8 cellular contexts compared by ENCODE assay signal in genomic region chr3:122681294-122682015, GRCh38. TPM values are rescaled to one million over a fixed set of nuclear protein-coding genes. Genes with fewer than 3 reads are reported as not detected.
A peak's percentile ranks its signal among the peaks of the same experiment; 100 is the strongest.
DNase-seq lines count a peak whose midpoint lies in the region; ATAC-seq and TF ChIP-seq lines count a peak whose summit lies in the region.

No MANE protein-coding gene starts in this region.

- H3K36me3 ChIP-seq in hepatocyte (replicated peaks; ENCODE audit: insufficient read depth, low read depth) = no peaks in the 10 kb centered on the region

- no peaks in the 10 kb centered on the region for H4K20me1 ChIP-seq in hepatocyte (ENCODE audit: insufficient read depth, poor library complexity, severe bottlenecking)

- H3K9me3 ChIP-seq in hepatocyte (ENCODE audit: low read depth) = no peaks in the 10 kb centered on the region

- peak overlapping the region; percentile 91 for H3K4me2 ChIP-seq in hepatocyte

- H3K4me1 Mint-ChIP-seq in activated T-cell treated with anti-CD3 and anti-CD28 coated beads, Interleukin-2, amount 50 U/mL, for 72 hours (ENCODE audit: low read depth) = peaks cover 53% of the 10 kb centered on the region
- peaks cover 59% of the 10 kb centered on the region for H3K4me1 Mint-ChIP-seq in stimulated activated effector memory CD8-positive, alpha-beta T cell treated with anti-CD3 and anti-CD28 coated beads, Interleukin-12 subunit alpha, Interleukin-12 subunit beta, amount 100 ng/mL, for 72 hours

- peaks cover 35% of the 10 kb centered on the region for H3K79me2 ChIP-seq in hepatocyte

- peak overlapping the region; percentile 89 for H3K27ac ChIP-seq in hepatocyte

- WGBS in hepatocyte (ENCODE audit: low lambda C conversion rate, missing lambda C conversion rate) = 57% methylated on average over 18 of the region's 23 CpGs

- peak overlapping the region; percentile 89 to 92 for H3K4me3 Mint-ChIP-seq in activated T-cell treated with anti-CD3 and anti-CD28 coated beads, Interleukin-2, amount 50 U/mL, for 72 hours
- peak overlapping the region; percentile 87 for H3K4me3 Mint-ChIP-seq in stimulated activated effector memory CD8-positive, alpha-beta T cell treated with anti-CD3 and anti-CD28 coated beads, Interleukin-12 subunit alpha, Interleukin-12 subunit beta, amount 100 ng/mL, for 72 hours

- peak overlapping the region; percentile 96 for H3K27ac Mint-ChIP-seq in activated T-cell treated with anti-CD3 and anti-CD28 coated beads, Interleukin-2, amount 50 U/mL, for 72 hours
- H3K27ac Mint-ChIP-seq in stimulated activated effector memory CD8-positive, alpha-beta T cell treated with anti-CD3 and anti-CD28 coated beads, Interleukin-12 subunit alpha, Interleukin-12 subunit beta, amount 100 ng/mL, for 72 hours = peak overlapping the region; percentile 96

- no peak for DNase-seq in HFF-Myc (ENCODE audit: extremely low read depth, low read depth)
- DNase-seq in activated T-cell treated with anti-CD3 and anti-CD28 coated beads, Interleukin-2, amount 50 U/mL, for 72 hours = no peak
- no peak for DNase-seq in hepatocyte (ENCODE audit: low spot score)
- DNase-seq in stimulated activated effector memory CD8-positive, alpha-beta T cell treated with anti-CD3 and anti-CD28 coated beads, Interleukin-12 subunit alpha, Interleukin-12 subunit beta, amount 100 ng/mL, for 72 hours (ENCODE audit: low spot score in 2 of 2) = peak in 1 of 2 donors; percentile 62
- DNase-seq in GM10266 (ENCODE audit: extremely low spot score) = no peak
- no peak for DNase-seq in GM20000 (ENCODE audit: low spot score)

- peaks cover 22% of the 10 kb centered on the region for H3K4me1 ChIP-seq in hepatocyte (ENCODE audit: insufficient read depth)

- TF ChIP-seq CTCF in HFF-Myc (IDR thresholded peaks at IDR 0.05; ENCODE audit: low read depth, low read length, missing control alignments) (no peak), hepatocyte (IDR thresholded peaks at IDR 0.05; ENCODE audit: poor library complexity) (peak; percentile 0), GM10266 (IDR thresholded peaks at IDR 0.05; ENCODE audit: control insufficient read depth, insufficient read depth, low read depth, missing control alignments) (no peak), GM20000 (IDR thresholded peaks at IDR 0.05; ENCODE audit: extremely low read depth, missing control alignments) (no peak)

- no peaks in the 10 kb centered on the region for H3K9me3 Mint-ChIP-seq in activated T-cell treated with anti-CD3 and anti-CD28 coated beads, Interleukin-2, amount 50 U/mL, for 72 hours
- H3K9me3 Mint-ChIP-seq in stimulated activated effector memory CD8-positive, alpha-beta T cell treated with anti-CD3 and anti-CD28 coated beads, Interleukin-12 subunit alpha, Interleukin-12 subunit beta, amount 100 ng/mL, for 72 hours = no peaks in the 10 kb centered on the region

- peaks cover 9 to 10% of the 10 kb centered on the region in 2 donors for H3K36me3 Mint-ChIP-seq in activated T-cell treated with anti-CD3 and anti-CD28 coated beads, Interleukin-2, amount 50 U/mL, for 72 hours (ENCODE audit: insufficient read depth in 2 of 2)
- H3K36me3 Mint-ChIP-seq in stimulated activated effector memory CD8-positive, alpha-beta T cell treated with anti-CD3 and anti-CD28 coated beads, Interleukin-12 subunit alpha, Interleukin-12 subunit beta, amount 100 ng/mL, for 72 hours = peaks cover 25% of the 10 kb centered on the region

- peak overlapping the region; percentile 100 for H2AFZ ChIP-seq in hepatocyte

- H3K27me3 ChIP-seq in hepatocyte = no peaks in the 10 kb centered on the region

- no peak for ATAC-seq in activated T-cell treated with anti-CD3 and anti-CD28 coated beads, Interleukin-2, amount 50 U/mL, for 72 hours (replicated peaks in 1 of 2)
- no peak for ATAC-seq in stimulated activated effector memory CD8-positive, alpha-beta T cell treated with anti-CD3 and anti-CD28 coated beads, Interleukin-12 subunit alpha, Interleukin-12 subunit beta, amount 100 ng/mL, for 72 hours
- no peak for ATAC-seq in GM21786 (IDR thresholded peaks at IDR 0.05; ENCODE audit: unreplicated experiment)
- no peak for ATAC-seq in activated CD4-positive, CD25-positive, alpha-beta regulatory T cell treated with anti-CD3 and anti-CD28 coated beads, Interleukin-2, amount 50 U/mL, for 24 hours

- H3K27me3 Mint-ChIP-seq in activated T-cell treated with anti-CD3 and anti-CD28 coated beads, Interleukin-2, amount 50 U/mL, for 72 hours (ENCODE audit: low read depth) = no peaks in the 10 kb centered on the region

- H3K4me3 ChIP-seq in HFF-Myc (replicated peaks; ENCODE audit: low read depth, low read length) (peak overlapping the region; percentile 71), hepatocyte (peak overlapping the region; percentile 96)

- H3K9me2 ChIP-seq in hepatocyte (replicated peaks; ENCODE audit: insufficient read depth) = no peaks in the 10 kb centered on the region

RNA-seq across cellular contexts. Expression of gene PARP14, which starts 0.8 kb away (rescaled TPM):
- total RNA-seq in activated T-cell treated with anti-CD3 and anti-CD28 coated beads, Interleukin-2, amount 50 U/mL, for 72 hours = 10 to 100 TPM; 56.5 to 80.1 TPM
- 27.7 and 33.1 TPM in 2 replicates for total RNA-seq in hepatocyte
- polyA plus RNA-seq in hepatocyte = 8.5 TPM in 2 replicates
